Comparison of ENCODE assay signal across 8 cellular contexts in the genomic region with DNA sequence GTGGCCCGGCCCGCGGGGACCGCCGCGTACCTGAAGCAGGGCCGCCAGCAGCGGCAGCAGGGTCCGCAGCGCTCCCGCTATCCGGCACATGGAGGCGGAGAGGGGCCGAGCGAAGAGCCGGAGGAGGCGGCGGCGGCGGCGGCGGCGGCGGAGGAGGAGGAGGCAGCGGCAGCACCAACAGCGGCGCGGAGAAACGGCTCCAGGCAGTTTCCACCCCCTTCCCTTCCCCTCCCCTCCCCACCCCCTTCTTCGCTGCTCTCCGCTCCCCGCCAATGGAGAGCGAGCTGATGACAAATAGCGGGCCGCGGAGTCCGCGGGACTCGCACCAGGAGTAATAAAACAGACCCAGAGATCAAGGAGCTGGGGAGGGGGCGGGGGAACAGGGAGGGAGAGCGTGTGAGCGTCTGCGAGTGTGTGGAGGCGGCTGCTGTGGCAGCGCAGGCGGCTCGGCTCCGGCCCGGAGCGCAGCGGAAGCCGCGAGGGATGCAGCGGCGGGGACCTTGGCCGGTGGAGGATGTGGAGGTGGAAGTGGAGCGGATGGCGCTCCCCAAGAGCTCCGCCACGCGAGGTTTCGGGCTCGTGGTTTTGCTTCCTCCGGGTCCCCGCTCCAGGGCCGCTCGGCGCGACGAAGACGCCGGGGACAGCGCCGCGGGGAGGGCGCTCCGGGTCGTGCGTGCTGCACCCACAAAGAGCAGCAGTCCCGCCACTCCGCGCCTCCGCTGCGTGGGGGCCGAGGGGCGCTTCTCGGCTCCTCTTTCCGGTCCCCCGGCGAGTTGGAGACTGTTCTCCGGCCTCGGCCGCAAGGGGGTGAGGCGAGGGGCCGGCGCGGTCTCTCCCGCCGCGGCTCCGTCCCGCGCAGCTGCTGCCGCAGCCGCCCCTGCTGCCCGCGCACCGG. TPM values are rescaled to one million over a fixed set of nuclear protein-coding genes. Genes with fewer than 3 reads are reported as not detected.
DNase-seq lines count a peak whose midpoint lies in the region; ATAC-seq and TF ChIP-seq lines count a peak whose summit lies in the region.

A gene (minus strand): TSS at position 198 of the 895 bp plus-strand sequence. CDS start 108 bp downstream, at position 90.

- peaks cover 0 to 11% of the 10 kb centered on the region in 2 donors for H3K9me3 Mint-ChIP-seq in activated naive CD4-positive, alpha-beta T cell treated with anti-CD3 and anti-CD28 coated beads, Interleukin-2, amount 50 U/mL, for 72 hours

- ATAC-seq in GM21360 (IDR thresholded peaks at IDR 0.05; ENCODE audit: unreplicated experiment) (peak; percentile 56), GM19452 (IDR thresholded peaks at IDR 0.05; ENCODE audit: unreplicated experiment) (no peak)
- ATAC-seq in activated naive CD4-positive, alpha-beta T cell treated with anti-CD3 and anti-CD28 coated beads, Interleukin-2, amount 50 U/mL, for 72 hours, result peak; percentile 72 to 75

- no peaks in the 10 kb centered on the region for H3K9me3 ChIP-seq in neutrophil

- no peak; the same call in 1 of the 2 replicates for TF ChIP-seq CTCF in AG10803 (conservative IDR thresholded peaks at IDR 0.05; ENCODE audit: low read length)
- TF ChIP-seq CTCF in neutrophil (IDR thresholded peaks at IDR 0.05), result no peak

- H3K36me3 Mint-ChIP-seq in activated naive CD4-positive, alpha-beta T cell treated with anti-CD3 and anti-CD28 coated beads, Interleukin-2, amount 50 U/mL, for 72 hours, result peaks cover 22 to 23% of the 10 kb centered on the region in 2 donors

- H3K27me3 ChIP-seq in neutrophil, result peaks cover 100% of the 10 kb centered on the region

- no peaks in the 10 kb centered on the region for H3K36me3 ChIP-seq in neutrophil

- H3K4me1 ChIP-seq in neutrophil (ENCODE audit: control insufficient read depth in 1 of 2, insufficient read depth in 1 of 2, low read depth in 1 of 2, low read length in 1 of 2), result peaks cover 0 to 12% of the 10 kb centered on the region in 2 experiments

- peak; percentile 86 for DNase-seq in AG10803 (ENCODE audit: low read depth)
- peak; percentile 90 for DNase-seq in NCI-H2171 treated with DMSO at 0.1 percent for 48 hours (lab: John Stamatoyannopoulos, UW)
- peak in 1 of 2 donors; percentile 3 for DNase-seq in activated naive CD4-positive, alpha-beta T cell treated with anti-CD3 and anti-CD28 coated beads, Interleukin-2, amount 50 U/mL, for 72 hours (ENCODE audit: low spot score in 2 of 2)
- DNase-seq in glomerular visceral epithelial cell (ENCODE audit: extremely low spot score), result peak; percentile 97
- no peak for DNase-seq in stimulated activated CD8-positive, alpha-beta memory T cell treated with anti-CD3 and anti-CD28 coated beads, Interleukin-4, amount 100 ng/mL, for 48 hours

- H3K4me3 ChIP-seq in AG10803 (ENCODE audit: low read length) (peak within 1 kb of the TSS; percentile 82), neutrophil (ENCODE audit: low read depth in 1 of 2, low read length in 1 of 2) (peak within 1 kb of the TSS in 1 of 2 experiments; percentile 62)

- H3K27ac Mint-ChIP-seq in activated naive CD4-positive, alpha-beta T cell treated with anti-CD3 and anti-CD28 coated beads, Interleukin-2, amount 50 U/mL, for 72 hours, result peak within 1 kb of the TSS in 1 of 2 donors; percentile 60

- peak within 1 kb of the TSS; percentile 36 for H3K27ac ChIP-seq in neutrophil

RNA-seq across cellular contexts. Expression of the gene that starts here (rescaled TPM):
- under 1 TPM; 0.05 to 0.23 TPM for total RNA-seq in activated naive CD4-positive, alpha-beta T cell treated with anti-CD3 and anti-CD28 coated beads, Interleukin-2, amount 50 U/mL, for 72 hours

Comparison
In these comparisons a context has a peak if more than half of its experiments do, and no peak if none do; other contexts are left out.
1. Peak in ATAC-seq in activated naive CD4-positive, alpha-beta T cell treated with anti-CD3 and anti-CD28 coated beads, Interleukin-2, amount 50 U/mL, for 72 hours; RNA of the gene not detected or under 1 TPM.